1 cellular context compared by ENCODE assay signal in the genomic region with DNA sequence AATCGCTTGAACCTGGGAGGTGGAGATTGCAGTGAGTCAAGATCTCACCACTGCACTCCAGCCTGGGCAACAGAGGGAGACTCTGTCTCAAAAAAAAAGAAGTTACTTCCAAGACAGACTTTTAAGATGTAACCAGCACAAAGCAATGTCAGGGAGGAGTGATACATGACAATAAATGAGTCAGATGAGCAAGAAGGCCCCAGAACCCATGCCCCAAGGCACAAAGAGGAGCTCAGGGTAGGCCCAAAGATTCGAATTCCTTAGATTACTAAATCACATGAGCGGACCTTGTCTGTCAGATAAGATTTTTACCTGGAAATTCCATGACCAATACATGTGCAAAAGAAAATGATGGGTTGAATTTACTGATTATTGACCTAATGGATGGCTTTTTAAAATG.
TF ChIP-seq lines count a peak whose summit lies in the region.

No MANE protein-coding gene starts in this region.

TF ChIP-seq in GM23338, 12 proteins besides CTCF, POLR2A, EP300 and RAD21 (continued from another document):
- TF ChIP-seq ETS1 (IDR thresholded peaks at IDR 0.05) (no peak), ZNF114 (CRISPR knock-in tag; IDR thresholded peaks at IDR 0.05) (no peak), REST (IDR thresholded peaks at IDR 0.05; ENCODE audit: unreplicated experiment) (no peak), CREB1 (CRISPR knock-in tag; IDR thresholded peaks at IDR 0.05; ENCODE audit: low read depth) (no peak), STAT1 (IDR thresholded peaks at IDR 0.05; ENCODE audit: unreplicated experiment) (no peak)
- TF ChIP-seq, protein P1, sequence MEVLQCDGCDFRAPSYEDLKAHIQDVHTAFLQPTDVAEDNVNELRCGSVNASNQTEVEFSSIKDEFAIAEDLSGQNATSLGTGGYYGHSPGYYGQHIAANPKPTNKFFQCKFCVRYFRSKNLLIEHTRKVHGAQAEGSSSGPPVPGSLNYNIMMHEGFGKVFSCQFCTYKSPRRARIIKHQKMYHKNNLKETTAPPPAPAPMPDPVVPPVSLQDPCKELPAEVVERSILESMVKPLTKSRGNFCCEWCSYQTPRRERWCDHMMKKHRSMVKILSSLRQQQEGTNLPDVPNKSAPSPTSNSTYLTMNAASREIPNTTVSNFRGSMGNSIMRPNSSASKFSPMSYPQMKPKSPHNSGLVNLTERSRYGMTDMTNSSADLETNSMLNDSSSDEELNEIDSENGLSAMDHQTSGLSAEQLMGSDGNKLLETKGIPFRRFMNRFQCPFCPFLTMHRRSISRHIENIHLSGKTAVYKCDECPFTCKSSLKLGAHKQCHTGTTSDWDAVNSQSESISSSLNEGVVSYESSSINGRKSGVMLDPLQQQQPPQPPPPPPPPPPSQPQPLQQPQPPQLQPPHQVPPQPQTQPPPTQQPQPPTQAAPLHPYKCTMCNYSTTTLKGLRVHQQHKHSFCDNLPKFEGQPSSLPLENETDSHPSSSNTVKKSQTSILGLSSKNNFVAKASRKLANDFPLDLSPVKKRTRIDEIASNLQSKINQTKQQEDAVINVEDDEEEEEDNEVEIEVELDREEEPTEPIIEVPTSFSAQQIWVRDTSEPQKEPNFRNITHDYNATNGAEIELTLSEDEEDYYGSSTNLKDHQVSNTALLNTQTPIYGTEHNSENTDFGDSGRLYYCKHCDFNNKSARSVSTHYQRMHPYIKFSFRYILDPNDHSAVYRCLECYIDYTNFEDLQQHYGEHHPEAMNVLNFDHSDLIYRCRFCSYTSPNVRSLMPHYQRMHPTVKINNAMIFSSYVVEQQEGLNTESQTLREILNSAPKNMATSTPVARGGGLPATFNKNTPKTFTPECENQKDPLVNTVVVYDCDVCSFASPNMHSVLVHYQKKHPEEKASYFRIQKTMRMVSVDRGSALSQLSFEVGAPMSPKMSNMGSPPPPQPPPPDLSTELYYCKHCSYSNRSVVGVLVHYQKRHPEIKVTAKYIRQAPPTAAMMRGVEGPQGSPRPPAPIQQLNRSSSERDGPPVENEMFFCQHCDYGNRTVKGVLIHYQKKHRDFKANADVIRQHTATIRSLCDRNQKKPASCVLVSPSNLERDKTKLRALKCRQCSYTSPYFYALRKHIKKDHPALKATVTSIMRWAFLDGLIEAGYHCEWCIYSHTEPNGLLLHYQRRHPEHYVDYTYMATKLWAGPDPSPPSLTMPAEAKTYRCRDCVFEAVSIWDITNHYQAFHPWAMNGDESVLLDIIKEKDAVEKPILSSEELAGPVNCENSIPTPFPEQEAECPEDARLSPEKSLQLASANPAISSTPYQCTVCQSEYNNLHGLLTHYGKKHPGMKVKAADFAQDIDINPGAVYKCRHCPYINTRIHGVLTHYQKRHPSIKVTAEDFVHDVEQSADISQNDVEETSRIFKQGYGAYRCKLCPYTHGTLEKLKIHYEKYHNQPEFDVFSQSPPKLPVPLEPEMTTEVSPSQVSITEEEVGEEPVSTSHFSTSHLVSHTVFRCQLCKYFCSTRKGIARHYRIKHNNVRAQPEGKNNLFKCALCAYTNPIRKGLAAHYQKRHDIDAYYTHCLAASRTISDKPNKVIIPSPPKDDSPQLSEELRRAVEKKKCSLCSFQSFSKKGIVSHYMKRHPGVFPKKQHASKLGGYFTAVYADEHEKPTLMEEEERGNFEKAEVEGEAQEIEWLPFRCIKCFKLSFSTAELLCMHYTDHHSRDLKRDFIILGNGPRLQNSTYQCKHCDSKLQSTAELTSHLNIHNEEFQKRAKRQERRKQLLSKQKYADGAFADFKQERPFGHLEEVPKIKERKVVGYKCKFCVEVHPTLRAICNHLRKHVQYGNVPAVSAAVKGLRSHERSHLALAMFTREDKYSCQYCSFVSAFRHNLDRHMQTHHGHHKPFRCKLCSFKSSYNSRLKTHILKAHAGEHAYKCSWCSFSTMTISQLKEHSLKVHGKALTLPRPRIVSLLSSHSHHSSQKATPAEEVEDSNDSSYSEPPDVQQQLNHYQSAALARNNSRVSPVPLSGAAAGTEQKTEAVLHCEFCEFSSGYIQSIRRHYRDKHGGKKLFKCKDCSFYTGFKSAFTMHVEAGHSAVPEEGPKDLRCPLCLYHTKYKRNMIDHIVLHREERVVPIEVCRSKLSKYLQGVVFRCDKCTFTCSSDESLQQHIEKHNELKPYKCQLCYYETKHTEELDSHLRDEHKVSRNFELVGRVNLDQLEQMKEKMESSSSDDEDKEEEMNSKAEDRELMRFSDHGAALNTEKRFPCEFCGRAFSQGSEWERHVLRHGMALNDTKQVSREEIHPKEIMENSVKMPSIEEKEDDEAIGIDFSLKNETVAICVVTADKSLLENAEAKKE (CRISPR knock-in tag; IDR thresholded peaks at IDR 0.05): no peak
